In the genomic region with DNA sequence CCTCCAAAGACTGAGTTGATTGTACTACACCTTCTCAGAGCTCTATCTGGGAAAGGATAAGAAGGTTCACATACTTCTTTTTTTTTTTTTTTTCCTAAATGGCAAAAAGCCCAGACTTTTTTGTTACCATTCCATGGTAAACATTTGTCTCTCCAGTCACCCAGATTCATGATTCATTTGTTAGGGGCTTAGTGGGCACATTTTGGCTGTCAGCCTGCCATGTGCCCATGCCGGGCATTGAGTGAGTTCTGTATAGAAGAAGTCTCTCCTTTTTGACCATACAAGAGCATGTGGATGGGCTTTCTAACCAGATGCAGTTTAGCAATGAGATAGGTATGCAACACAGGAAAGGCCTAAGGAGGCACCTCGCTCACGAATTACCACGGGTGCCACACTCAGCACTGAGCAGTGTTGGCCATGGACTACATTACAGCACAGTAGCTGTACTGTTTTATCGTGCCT, we compare ENCODE assay signal across 14 cellular contexts.
A peak's percentile ranks its signal among the peaks of the same experiment; 100 is the strongest.
DNase-seq lines count a peak whose midpoint lies in the region; TF ChIP-seq lines count a peak whose summit lies in the region.
"Had no signal": no experiment of that assay in that cellular context is flagged by ENCODE, and none has a peak within 500 bp of the region (broad histone marks: within the 10 kb centered on the region; RNA-seq: fewer than 3 reads in every experiment).

No MANE protein-coding gene starts in this region.

- no peaks in the 10 kb centered on the region for H3K27me3 Mint-ChIP-seq in type B pancreatic cell
- H3K27me3 Mint-ChIP-seq: activated naive CD4-positive, alpha-beta T cell treated with anti-CD3 and anti-CD28 coated beads, Interleukin-2, amount 10 ng/mL, durations not matched to agents 7 days and 5 days had no signal

- TF ChIP-seq CTCF in coronary artery (IDR thresholded peaks at IDR 0.05) (no peak), type B pancreatic cell (conservative IDR thresholded peaks at IDR 0.05) (no peak)

- peaks cover 7% of the 10 kb centered on the region for H3K9me3 Mint-ChIP-seq in type B pancreatic cell

- H3K27ac ChIP-seq in coronary artery = peak overlapping the region; percentile 9 to 48
- H3K27ac ChIP-seq: neutrophil had no signal

- no peak overlapping the region for H3K27ac Mint-ChIP-seq in type B pancreatic cell
- H3K27ac Mint-ChIP-seq: activated naive CD4-positive, alpha-beta T cell treated with anti-CD3 and anti-CD28 coated beads, Interleukin-2, amount 10 ng/mL, durations not matched to agents 7 days and 5 days; CD14-positive monocyte had no signal

- H3K4me3 ChIP-seq in coronary artery = no peak overlapping the region

- no peaks in the 10 kb centered on the region for H3K36me3 Mint-ChIP-seq in type B pancreatic cell
- H3K36me3 Mint-ChIP-seq: activated naive CD4-positive, alpha-beta T cell treated with anti-CD3 and anti-CD28 coated beads, Interleukin-2, amount 10 ng/mL, durations not matched to agents 7 days and 5 days; CD14-positive monocyte had no signal

- no peak overlapping the region for H3K4me3 Mint-ChIP-seq in type B pancreatic cell
- H3K4me3 Mint-ChIP-seq: activated naive CD4-positive, alpha-beta T cell treated with anti-CD3 and anti-CD28 coated beads, Interleukin-2, amount 10 ng/mL, durations not matched to agents 7 days and 5 days; CD14-positive monocyte had no signal

- DNase-seq in AG20443 (ENCODE audit: low spot score) = peak; percentile 57
- DNase-seq in NCI-H69 (lab: John Stamatoyannopoulos, UW) = peak; percentile 20
- no peak for DNase-seq in coronary artery (ENCODE audit: low spot score)
- DNase-seq in non-pigmented ciliary epithelial cell (ENCODE audit: low read depth) = peak; percentile 51
- DNase-seq in type B pancreatic cell (ENCODE audit: extremely low spot score, unreplicated experiment) = no peak
- DNase-seq in AML-193 (lab: John Stamatoyannopoulos, UW) = no peak
- no peak for DNase-seq in stimulated activated CD4-positive, alpha-beta T cell treated with anti-CD3 and anti-CD28 coated beads, Interleukin-4, amount 100 ng/mL, for 1 hour
- DNase-seq in GM19240 (ENCODE audit: insufficient read length, low spot score) = no peak
- DNase-seq: activated CD4-positive, alpha-beta T cell treated with anti-CD3 and anti-CD28 coated beads for 4 hours; activated naive CD4-positive, alpha-beta T cell treated with anti-CD3 and anti-CD28 coated beads, Interleukin-2, amount 10 ng/mL, durations not matched to agents 7 days and 5 days; kidney; NCI-H2029 treated with DMSO at 0.1 percent for 48 hours had no signal

- H3K4me1 Mint-ChIP-seq in type B pancreatic cell (ENCODE audit: unreplicated experiment) = no peaks in the 10 kb centered on the region
- H3K4me1 Mint-ChIP-seq: activated naive CD4-positive, alpha-beta T cell treated with anti-CD3 and anti-CD28 coated beads, Interleukin-2, amount 10 ng/mL, durations not matched to agents 7 days and 5 days; CD14-positive monocyte had no signal

Comparison
In these comparisons a context has a peak if more than half of its experiments do, and no peak if none do; other contexts are left out.
1. DNase-seq: peak in AG20443 (single experiment), NCI-H69 (single experiment) and non-pigmented ciliary epithelial cell (single experiment); none in coronary artery (single experiment), type B pancreatic cell (single experiment), AML-193 (0 of 2), stimulated activated CD4-positive, alpha-beta T cell treated with anti-CD3 and anti-CD28 coated beads, Interleukin-4, amount 100 ng/mL, for 1 hour (single experiment) and GM19240 (single experiment).